Comparison of ENCODE assay signal across 7 cellular contexts in the genomic region with DNA sequence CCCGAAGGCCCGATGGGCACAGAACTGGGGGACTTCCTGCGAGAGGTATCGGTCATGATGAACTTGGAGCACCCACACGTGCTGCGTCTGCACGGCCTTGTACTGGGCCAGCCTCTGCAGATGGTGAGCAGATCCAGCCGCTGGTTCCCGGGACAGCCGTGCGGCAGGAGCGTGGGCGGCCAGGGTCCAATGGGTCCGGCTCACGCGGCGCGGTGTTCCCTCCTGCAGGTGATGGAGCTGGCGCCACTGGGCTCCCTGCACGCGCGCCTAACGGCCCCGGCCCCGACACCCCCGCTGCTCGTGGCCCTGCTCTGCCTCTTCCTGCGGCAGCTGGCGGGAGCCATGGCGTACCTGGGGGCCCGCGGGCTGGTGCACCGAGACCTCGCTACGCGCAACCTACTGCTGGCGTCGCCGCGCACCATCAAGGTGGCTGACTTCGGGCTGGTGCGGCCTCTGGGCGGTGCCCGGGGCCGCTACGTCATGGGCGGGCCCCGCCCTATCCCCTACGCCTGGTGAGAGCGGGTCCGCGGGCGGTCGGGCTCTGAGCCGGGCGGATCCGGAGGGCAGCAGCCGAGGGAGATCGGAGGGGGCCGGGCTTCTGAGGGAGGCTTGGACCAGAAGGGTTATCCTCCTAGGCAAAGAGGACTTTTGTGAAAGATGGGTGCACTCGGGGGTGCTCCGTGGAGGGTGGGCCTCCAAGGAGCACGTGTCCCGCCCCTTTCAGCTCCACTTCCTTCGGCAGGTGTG. TPM values are rescaled to one million over a fixed set of nuclear protein-coding genes. Genes with fewer than 3 reads are reported as not detected.
DNase-seq lines count a peak whose midpoint lies in the region; TF ChIP-seq lines count a peak whose summit lies in the region.
"Had no signal": no experiment of that assay in that cellular context is flagged by ENCODE, and none has a peak within 500 bp of the region (broad histone marks: within the 10 kb centered on the region; RNA-seq: fewer than 3 reads in every experiment).

No MANE protein-coding gene starts in this region.

- H2AFZ ChIP-seq in Loucy (ENCODE audit: low read length), result peak overlapping the region; percentile 59; the same call in 1 of the 2 replicates

- no peak overlapping the region for H3K27ac ChIP-seq in mesendoderm (ENCODE audit: low read depth, low read length)
- no peak overlapping the region for H3K27ac ChIP-seq in thyroid gland

- H3K27me3 ChIP-seq in Loucy (ENCODE audit: insufficient read depth, low read length, poor library complexity, severe bottlenecking) (no peaks in the 10 kb centered on the region), mesendoderm (ENCODE audit: insufficient read depth, low read length, poor library complexity) (no peaks in the 10 kb centered on the region), thyroid gland (no peaks in the 10 kb centered on the region)

- H3K9ac ChIP-seq in ES-I3 (ENCODE audit: low read depth, low read length) (peak overlapping the region; percentile 64), Loucy (ENCODE audit: low read depth, low read length, poor library complexity, severe bottlenecking) (no peak overlapping the region), mesendoderm (ENCODE audit: low read length) (peak overlapping the region; percentile 60)

- H3K36me3 Mint-ChIP-seq in activated naive CD4-positive, alpha-beta T cell treated with anti-CD3 and anti-CD28 coated beads for 36 hours (ENCODE audit: low read depth), result no peaks in the 10 kb centered on the region

- no peak for TF ChIP-seq POLR2A in thyroid gland (IDR thresholded peaks at IDR 0.05)

- H3K4me3 ChIP-seq in Loucy (ENCODE audit: low read length, poor library complexity, severe bottlenecking) (peak overlapping the region; percentile 57), mesendoderm (ENCODE audit: low read length) (peak overlapping the region; percentile 38), thyroid gland (replicated peaks in 1 of 3) (peak overlapping the region in 1 of 3 donors; percentile 13)

- H2BK120ac ChIP-seq in mesendoderm (ENCODE audit: low read depth, low read length), result no peak overlapping the region

- H2BK5ac ChIP-seq in mesendoderm (ENCODE audit: low read length), result no peak overlapping the region

- no peaks in the 10 kb centered on the region for H3K9me2 ChIP-seq in Loucy (replicated peaks; ENCODE audit: low read depth, low read length)

- no peak overlapping the region for H3K18ac ChIP-seq in mesendoderm (ENCODE audit: low read length)

- peak overlapping the region; percentile 84 for H3K56ac ChIP-seq in mesendoderm (ENCODE audit: low read length)

- no peaks in the 10 kb centered on the region for H4K20me1 ChIP-seq in Loucy (ENCODE audit: insufficient read depth, low read length, poor library complexity, severe bottlenecking)

- H3K27ac Mint-ChIP-seq in activated naive CD4-positive, alpha-beta T cell treated with anti-CD3 and anti-CD28 coated beads for 36 hours, result peak overlapping the region; percentile 47

- peaks cover 30% of the 10 kb centered on the region for H3K27me3 Mint-ChIP-seq in activated naive CD4-positive, alpha-beta T cell treated with anti-CD3 and anti-CD28 coated beads for 36 hours (ENCODE audit: low read depth)

- no peaks in the 10 kb centered on the region for H3K4me1 ChIP-seq in ES-I3 (ENCODE audit: insufficient read depth, low read length)
- H3K4me1 ChIP-seq in Loucy (ENCODE audit: insufficient read depth, low read length, poor library complexity, severe bottlenecking), result no peaks in the 10 kb centered on the region
- H3K4me1 ChIP-seq in mesendoderm (ENCODE audit: control insufficient read depth, low read depth, low read length), result peaks cover 2% of the 10 kb centered on the region
- peaks cover 15 to 23% of the 10 kb centered on the region in 2 donors for H3K4me1 ChIP-seq in thyroid gland

- no peak overlapping the region for H3K23ac ChIP-seq in mesendoderm (ENCODE audit: low read length)

- no peaks in the 10 kb centered on the region for H3F3A ChIP-seq in Loucy (ENCODE audit: low read depth)

- H3K36me3 ChIP-seq in ES-I3 (ENCODE audit: insufficient read depth, low read length), result no peaks in the 10 kb centered on the region; the same call in 1 of the 2 replicates
- H3K36me3 ChIP-seq in Loucy (ENCODE audit: insufficient read depth, low read length), result no peaks in the 10 kb centered on the region
- no peaks in the 10 kb centered on the region for H3K36me3 ChIP-seq in mesendoderm (ENCODE audit: control insufficient read depth, insufficient read depth, low read length)
- H3K36me3 ChIP-seq in thyroid gland, result peaks cover 1 to 5% of the 10 kb centered on the region in 2 donors

- no peaks in the 10 kb centered on the region for H3K79me2 ChIP-seq in Loucy (ENCODE audit: insufficient read depth, low read length)
- H3K79me2 ChIP-seq in mesendoderm (ENCODE audit: control insufficient read depth, insufficient read depth, low read length), result no peaks in the 10 kb centered on the region

- no peak overlapping the region for H2AK5ac ChIP-seq in mesendoderm (ENCODE audit: low read length)

- no peak overlapping the region for H3K4ac ChIP-seq in mesendoderm (ENCODE audit: low read depth, low read length)

- WGBS in mesendoderm (ENCODE audit: extremely low coverage, insufficient coverage, low lambda C conversion rate), result no CpG with 5 or more reads among the region's 65 CpGs
- 40 to 72% methylated on average over 2 of the region's 65 CpGs for WGBS in thyroid gland, 2 donors

- peaks cover 3% of the 10 kb centered on the region for H3K9me3 Mint-ChIP-seq in activated naive CD4-positive, alpha-beta T cell treated with anti-CD3 and anti-CD28 coated beads for 36 hours

- no peak overlapping the region for H4K5ac ChIP-seq in mesendoderm (ENCODE audit: low read length)

- no peak overlapping the region for H4K8ac ChIP-seq in mesendoderm (ENCODE audit: low read depth, low read length)

- TF ChIP-seq CTCF in Loucy (conservative IDR thresholded peaks at IDR 0.05; ENCODE audit: low read length), result no peak
- TF ChIP-seq CTCF in thyroid gland (IDR thresholded peaks at IDR 0.05), result no peak

- peak overlapping the region; percentile 54 for H3K4me2 ChIP-seq in Loucy (ENCODE audit: low read depth, low read length, poor library complexity, severe bottlenecking)
- H3K4me2 ChIP-seq in mesendoderm (ENCODE audit: low read length), result peak overlapping the region; percentile 69

- peak overlapping the region; percentile 70 for H3K4me3 Mint-ChIP-seq in activated naive CD4-positive, alpha-beta T cell treated with anti-CD3 and anti-CD28 coated beads for 36 hours

- CTCF ChIA-PET in activated naive CD4-positive, alpha-beta T cell treated with anti-CD3 and anti-CD28 coated beads for 36 hours (lab: Charles Lee), result interaction anchor here (0.7 to 2.4 kb wide), 3 partner anchors 10 to 300 kb away, joined by 3 to 6 read pairs (median 3); no protein-coding TSS in a partner anchor

- H2BK15ac ChIP-seq in mesendoderm (replicated peaks; ENCODE audit: low read depth), result no peak overlapping the region

- intact Hi-C loops in activated naive CD4-positive, alpha-beta T cell treated with anti-CD3 and anti-CD28 coated beads for 36 hours (cut with micrococcal nuclease), result loop anchor here (1.0 kb wide), 2 partner anchors 10 to 51 kb away; partner anchors contain the start of genes PLSCR3 and TMEM102
- intact Hi-C loops in thyroid gland (cut with DNase I), result no loop called here

- peaks cover 4% of the 10 kb centered on the region for H3K4me1 Mint-ChIP-seq in activated naive CD4-positive, alpha-beta T cell treated with anti-CD3 and anti-CD28 coated beads for 36 hours (ENCODE audit: low read depth)

- H3K79me1 ChIP-seq in mesendoderm (ENCODE audit: low read length), result no peaks in the 10 kb centered on the region

- peak; percentile 74 for DNase-seq in activated naive CD4-positive, alpha-beta T cell treated with anti-CD3 and anti-CD28 coated beads for 36 hours
- DNase-seq in mesendoderm (peak; percentile 80), thyroid gland (peak; percentile 37 to 42), kidney tubule cell (ENCODE audit: low spot score) (no peak)

- H3K9me3 ChIP-seq in ES-I3 (ENCODE audit: control insufficient read depth, insufficient read depth, low read length) (0 out of 2 replicates have a peak, but pooled peaks cover 5% of the 10 kb centered on the region), Loucy (ENCODE audit: insufficient read depth, low read depth, low read length) (no peaks in the 10 kb centered on the region), thyroid gland (no peaks in the 10 kb centered on the region)

RNA-seq across cellular contexts. Expression of gene TNK1, which starts 3.0 kb away (rescaled TPM):
- 1 to 10 TPM; 4.0 to 4.8 TPM for total RNA-seq in activated naive CD4-positive, alpha-beta T cell treated with anti-CD3 and anti-CD28 coated beads for 36 hours
- polyA plus RNA-seq in mesendoderm (2013, experiment 1 of 2), result 1.7 TPM
- polyA plus RNA-seq in mesendoderm (2013, experiment 2 of 2), result 1.8 TPM
- total RNA-seq in thyroid gland, result 10 to 100 TPM; 11.0 to 30.2 (median 15.9) TPM

RNA-seq across cellular contexts. Expression of gene PLSCR3, which starts 10.4 kb away (rescaled TPM):
- total RNA-seq in activated naive CD4-positive, alpha-beta T cell treated with anti-CD3 and anti-CD28 coated beads for 36 hours, result 10 to 100 TPM; 58.6 to 59.4 TPM
- polyA plus RNA-seq in mesendoderm (2013, experiment 1 of 2), result 36.2 TPM
- polyA plus RNA-seq in mesendoderm (2013, experiment 2 of 2), result 36.5 TPM
- 10 to 100 TPM; 18.3 to 21.6 (median 19.9) TPM for total RNA-seq in thyroid gland

RNA-seq across cellular contexts. Expression of gene TMEM256, which starts 20.0 kb away (rescaled TPM):
- 10 to 100 TPM; 65.6 to 66.3 TPM for total RNA-seq in activated naive CD4-positive, alpha-beta T cell treated with anti-CD3 and anti-CD28 coated beads for 36 hours
- 101 TPM for polyA plus RNA-seq in mesendoderm (2013, experiment 1 of 2)
- polyA plus RNA-seq in mesendoderm (2013, experiment 2 of 2), result 100 TPM
- total RNA-seq in thyroid gland, result 100 to 1,000 TPM in 1 of 4 donors, 10 to 100 TPM in 3; 27.8 to 133 (median 35.2) TPM

RNA-seq across cellular contexts. Expression of gene NLGN2, which starts 23.7 kb away (rescaled TPM):
- 1 to 10 TPM; 7.7 to 8.9 TPM for total RNA-seq in activated naive CD4-positive, alpha-beta T cell treated with anti-CD3 and anti-CD28 coated beads for 36 hours
- polyA plus RNA-seq in mesendoderm (2013, experiment 1 of 2), result 9.3 TPM
- polyA plus RNA-seq in mesendoderm (2013, experiment 2 of 2), result 9.1 TPM
- 1 to 10 TPM; 2.2 to 6.3 (median 4.7) TPM for total RNA-seq in thyroid gland

RNA-seq across cellular contexts. Expression of gene TMEM95, which starts 29.0 kb away (rescaled TPM):
- total RNA-seq in activated naive CD4-positive, alpha-beta T cell treated with anti-CD3 and anti-CD28 coated beads for 36 hours, result not detected
- not detected for polyA plus RNA-seq in mesendoderm (2013, experiment 1 of 2)
- polyA plus RNA-seq in mesendoderm (2013, experiment 2 of 2), result not detected
- total RNA-seq in thyroid gland, result not detected
- total RNA-seq: HT1080 had no signal
